ENCODE assay signal across 8 cellular contexts in genomic region chr21:33325222-33326067, GRCh38. TPM values are rescaled to one million over a fixed set of nuclear protein-coding genes. Genes with fewer than 3 reads are reported as not detected.
DNase-seq lines count a peak whose midpoint lies in the region; ATAC-seq and TF ChIP-seq lines count a peak whose summit lies in the region.

No MANE protein-coding gene starts in this region.

- H3K4me1 Mint-ChIP-seq in osteocyte (ENCODE audit: unreplicated experiment): peaks cover 25% of the 10 kb centered on the region

- no peak overlapping the region for H3K27ac Mint-ChIP-seq in osteocyte (ENCODE audit: unreplicated experiment)

- CTCF ChIA-PET in Panc1 (lab: Charles Lee): interaction anchor here (0.6 to 1.1 kb wide), 4 partner anchors 24 to 1042 kb away, joined by 3 to 4 read pairs (median 4); no protein-coding TSS in a partner anchor

- peak overlapping the region; percentile 88 to 92 for H3K4me3 ChIP-seq in Panc1 (ENCODE audit: low read depth in 2 of 2, low read length in 2 of 2)
- peak overlapping the region; percentile 100 for H3K4me3 ChIP-seq in thoracic aorta

- no peak overlapping the region for H3K4me3 Mint-ChIP-seq in osteocyte (ENCODE audit: unreplicated experiment)

- H3K27me3 ChIP-seq in Panc1 (ENCODE audit: control insufficient read depth, insufficient read depth, low read length): no peaks in the 10 kb centered on the region
- H3K27me3 ChIP-seq in thoracic aorta (replicated peaks; ENCODE audit: insufficient read depth): no peaks in the 10 kb centered on the region

- H3K36me3 ChIP-seq in Panc1 (ENCODE audit: control insufficient read depth, insufficient read depth, low read length) (peaks cover 2% of the 10 kb centered on the region; the same call in 1 of the 2 replicates), thoracic aorta (no peaks in the 10 kb centered on the region)

- POLR2A ChIA-PET in Panc1 (lab: Charles Lee): interaction anchor here (0.6 to 1.0 kb wide), 2 partner anchors 26 to 28 kb away, joined by 5 to 7 read pairs; no protein-coding TSS in a partner anchor

- DNase-seq in COLO668 (lab: John Stamatoyannopoulos, UW; ENCODE audit: unreplicated experiment) (peak; percentile 79), Panc1 (ENCODE audit: low read depth, low spot score) (no peak), activated gamma-delta T cell treated with Interleukin-2 at 50 U/mL for 16 hours (peak; percentile 52), germinal center (ENCODE audit: low spot score) (peak; percentile 44), osteocyte (ENCODE audit: extremely low spot score, unreplicated experiment) (peak; percentile 86), thoracic aorta (ENCODE audit: low spot score) (peak; percentile 54)

- peaks cover 8% of the 10 kb centered on the region; the same call in 1 of the 2 replicates for H3K4me1 ChIP-seq in Panc1 (ENCODE audit: control insufficient read depth, insufficient read depth, low read length)
- H3K4me1 ChIP-seq in thoracic aorta (ENCODE audit: control insufficient read depth in 1 of 2, low read depth in 2 of 2): peaks cover 20 to 30% of the 10 kb centered on the region in 2 donors

- TF ChIP-seq CTCF in Panc1 (IDR thresholded peaks at IDR 0.05) (no peak), osteocyte (IDR thresholded peaks at IDR 0.05) (no peak), thoracic aorta (IDR thresholded peaks at IDR 0.05) (no peak)

- no peaks in the 10 kb centered on the region for H3K9me3 Mint-ChIP-seq in osteocyte (ENCODE audit: unreplicated experiment)

- no peaks in the 10 kb centered on the region for H3K27me3 Mint-ChIP-seq in osteocyte (ENCODE audit: unreplicated experiment)

- H3K9me3 ChIP-seq in Panc1 (ENCODE audit: control insufficient read depth, insufficient read depth, low read depth, low read length) (no peaks in the 10 kb centered on the region), thoracic aorta (no peaks in the 10 kb centered on the region)

- intact Hi-C loops in Panc1 (cut with micrococcal nuclease; ENCODE audit: unreplicated experiment): no loop called here

- peak; percentile 31 for ATAC-seq in GM19467 (IDR thresholded peaks at IDR 0.05; ENCODE audit: unreplicated experiment)
- peak; percentile 15 for ATAC-seq in HG03575 (IDR thresholded peaks at IDR 0.05; ENCODE audit: extremely low read depth, insufficient number of reproducible peaks, low FRiP score, unreplicated experiment)
- peak; percentile 74 for ATAC-seq in Panc1
- ATAC-seq in thoracic aorta (ENCODE audit: insufficient number of reproducible peaks, low FRiP score, low read depth): peak; percentile 55

- BruUV-seq in Panc1 (replicated peaks; lab: Mats Ljungman, UMichigan): no TSS peak

- peaks cover under 1% of the 10 kb centered on the region for H3K36me3 Mint-ChIP-seq in osteocyte (ENCODE audit: unreplicated experiment)

- in situ Hi-C loops in Panc1 (cut with HindIII; ENCODE audit: low pct_unique_long_range_greater_than_20kb, low sequenced_read_pairs): no loop called here

- H3K27ac ChIP-seq in Panc1 (ENCODE audit: low read length) (peak overlapping the region; percentile 81), thoracic aorta (peak overlapping the region; percentile 98 to 99)

RNA-seq across cellular contexts. Expression of gene IFNAR1, which starts 0.7 kb away (rescaled TPM):
- total RNA-seq in Panc1 (2021; ENCODE audit: unreplicated experiment) (23.8 TPM), osteocyte (42.7 and 42.8 TPM in 2 replicates), thoracic aorta (10 to 100 TPM; 31.3 to 61.9 TPM)
- polyA plus RNA-seq in Panc1 (2012; ENCODE audit: insufficient read length): 26.6 TPM

RNA-seq across cellular contexts. Expression of gene IL10RB, which starts 59.3 kb away (rescaled TPM):
- 17.7 TPM for total RNA-seq in Panc1 (2021; ENCODE audit: unreplicated experiment)
- 18.6 TPM for polyA plus RNA-seq in Panc1 (2012; ENCODE audit: insufficient read length)
- 21.1 and 21.7 TPM in 2 replicates for total RNA-seq in osteocyte
- total RNA-seq in thoracic aorta: 10 to 100 TPM; 13.0 to 33.6 TPM

Comparison
In these comparisons a context has a peak if more than half of its experiments do, and no peak if none do; other contexts are left out.
1. ATAC-seq: peak in every context shown above with its lines; median percentile 74 in Panc1; 55 in thoracic aorta; 31 in GM19467; 15 in HG03575.